ENCODE assay signal across 18 cellular contexts in genomic region chr15:40065166-40065565, GRCh38. TPM values are rescaled to one million over a fixed set of nuclear protein-coding genes. Genes with fewer than 3 reads are reported as not detected.
DNase-seq lines count a peak whose midpoint lies in the region; ATAC-seq and TF ChIP-seq lines count a peak whose summit lies in the region.
"Had no signal": no experiment of that assay in that cellular context is flagged by ENCODE, and none has a peak within 500 bp of the region (broad histone marks: within the 10 kb centered on the region; RNA-seq: fewer than 3 reads in every experiment).

No MANE protein-coding gene starts in this region.

- TF ChIP-seq POLR2A in prostate gland (IDR thresholded peaks at IDR 0.05): no peak

- H3K27ac ChIP-seq in brain microvascular endothelial cell (peak overlapping the region; percentile 87), prostate gland (no peak overlapping the region)
- H3K27ac ChIP-seq: hepatocyte, testis had no signal

- no peaks in the 10 kb centered on the region for H3K9me3 Mint-ChIP-seq in stimulated activated naive CD8-positive, alpha-beta T cell treated with anti-CD3 and anti-CD28 coated beads, Interleukin-15, amount 100 ng/mL, for 72 hours
- H3K9me3 Mint-ChIP-seq: activated T-helper 2 cell treated with anti-CD3 and anti-CD28 coated beads, Interferon-gamma antibody, Interleukin-2, Interleukin-4, amounts not matched to agents 10 μg/mL and 5 μg/mL and 100 μg/mL, durations not matched to agents 14 hours and 24 hours and 36 hours had no signal

- DNase-seq in A172 (ENCODE audit: low spot score): peak; percentile 22
- DNase-seq in COR-L47 (lab: John Stamatoyannopoulos, UW): peak; percentile 82
- peak; percentile 4 for DNase-seq in NCI-H345 treated with DMSO at 0.1 percent for 48 hours (lab: John Stamatoyannopoulos, UW; ENCODE audit: unreplicated experiment)
- DNase-seq in brain microvascular endothelial cell: no peak
- DNase-seq in prostate gland (ENCODE audit: low spot score): no peak
- DNase-seq in GM13977 (ENCODE audit: low spot score): no peak
- DNase-seq in T1000 (lab: John Stamatoyannopoulos, UW): no peak
- DNase-seq in stimulated activated naive CD8-positive, alpha-beta T cell treated with anti-CD3 and anti-CD28 coated beads, Interleukin-15, amount 100 ng/mL, for 72 hours: no peak
- DNase-seq: activated CD4-positive, alpha-beta T cell treated with anti-CD3 and anti-CD28 coated beads, Interleukin-2, amount 50 U/mL, for 1 hour; anterior cingulate cortex; EL; stimulated activated CD4-positive, alpha-beta T cell treated with anti-CD3 and anti-CD28 coated beads, Interleukin-15, amount 100 ng/mL, for 24 hours; T-helper 17 cell; testis had no signal

- H3K9me3 ChIP-seq in prostate gland: no peaks in the 10 kb centered on the region
- H3K9me3 ChIP-seq: testis had no signal

- H3K4me1 Mint-ChIP-seq in stimulated activated naive CD8-positive, alpha-beta T cell treated with anti-CD3 and anti-CD28 coated beads, Interleukin-15, amount 100 ng/mL, for 72 hours: peaks cover 21% of the 10 kb centered on the region

- H3K4me3 ChIP-seq in brain microvascular endothelial cell (ENCODE audit: low read depth, low read length) (no peak overlapping the region), prostate gland (no peak overlapping the region)
- H3K4me3 ChIP-seq: hepatocyte, testis had no signal

- no peak for ATAC-seq in stimulated activated naive CD8-positive, alpha-beta T cell treated with anti-CD3 and anti-CD28 coated beads, Interleukin-15, amount 100 ng/mL, for 72 hours
- ATAC-seq: Panc1, T-helper 17 cell had no signal

- in situ Hi-C loops in brain microvascular endothelial cell (cut with HindIII; ENCODE audit: low pct_ligation_motif_present, low sequenced_read_pairs) (no loop called here), GM13977 (cut with MboI; ENCODE audit: low pct_unique_long_range_greater_than_20kb, low sequenced_read_pairs, unreplicated experiment) (no loop called here)

- H3K27ac Mint-ChIP-seq in stimulated activated naive CD8-positive, alpha-beta T cell treated with anti-CD3 and anti-CD28 coated beads, Interleukin-15, amount 100 ng/mL, for 72 hours: no peak overlapping the region
- H3K27ac Mint-ChIP-seq: T-helper 17 cell had no signal

- no peaks in the 10 kb centered on the region for H3K27me3 ChIP-seq in brain microvascular endothelial cell (replicated peaks)
- no peaks in the 10 kb centered on the region for H3K27me3 ChIP-seq in prostate gland (replicated peaks; ENCODE audit: insufficient read depth)
- H3K27me3 ChIP-seq: hepatocyte, testis had no signal

- H3K4me1 ChIP-seq in prostate gland (replicated peaks): peaks cover 14% of the 10 kb centered on the region

- intact Hi-C loops in prostate gland (cut with DNase I): no loop called here

- H3K27me3 Mint-ChIP-seq in stimulated activated naive CD8-positive, alpha-beta T cell treated with anti-CD3 and anti-CD28 coated beads, Interleukin-15, amount 100 ng/mL, for 72 hours: no peaks in the 10 kb centered on the region
- H3K27me3 Mint-ChIP-seq: T-helper 17 cell had no signal

- no peaks in the 10 kb centered on the region for H3K36me3 ChIP-seq in brain microvascular endothelial cell (replicated peaks)
- no peaks in the 10 kb centered on the region for H3K36me3 ChIP-seq in prostate gland

- TF ChIP-seq CTCF in brain microvascular endothelial cell (IDR thresholded peaks at IDR 0.05; ENCODE audit: low read depth, low read length, missing control alignments) (no peak), prostate gland (IDR thresholded peaks at IDR 0.05) (no peak), GM13977 (IDR thresholded peaks at IDR 0.05; ENCODE audit: extremely low read depth, insufficient read depth, missing control alignments) (no peak)

- WGBS in prostate gland: 79% methylated on average over 3 of the region's 3 CpGs

- no peak overlapping the region for H3K4me3 Mint-ChIP-seq in stimulated activated naive CD8-positive, alpha-beta T cell treated with anti-CD3 and anti-CD28 coated beads, Interleukin-15, amount 100 ng/mL, for 72 hours
- H3K4me3 Mint-ChIP-seq: T-helper 17 cell had no signal

RNA-seq across cellular contexts. Expression of gene SRP14, which starts 26.2 kb away (rescaled TPM):
- 337 and 421 TPM in 2 replicates for total RNA-seq in A172 (2014; rRNA removed; shearing (Covaris generic))
- 100 to 1,000 TPM; 366 to 428 TPM for total RNA-seq in prostate gland

RNA-seq across cellular contexts. Expression of gene BMF, which starts 43.5 kb away (rescaled TPM):
- total RNA-seq in A172 (2014; rRNA removed; shearing (Covaris generic)): 0.83 and 1.8 TPM in 2 replicates
- 10 to 100 TPM in 1 of 2 donors, 1 to 10 TPM in 1; 8.8 to 19.0 TPM for total RNA-seq in prostate gland
- total RNA-seq: MCF 10A had no signal

Comparison
In these comparisons a context has a peak if more than half of its experiments do, and no peak if none do; other contexts are left out.
1. DNase-seq: peak in A172 (single experiment), COR-L47 (single experiment) and NCI-H345 treated with DMSO at 0.1 percent for 48 hours (single experiment); none in brain microvascular endothelial cell (single experiment), prostate gland (single experiment), GM13977 (single experiment), T1000 (single experiment) and stimulated activated naive CD8-positive, alpha-beta T cell treated with anti-CD3 and anti-CD28 coated beads, Interleukin-15, amount 100 ng/mL, for 72 hours (0 of 2).